ENCODE assay signal across 11 cellular contexts in genomic region chr1:157978547-157979403, GRCh38. TPM values are rescaled to one million over a fixed set of nuclear protein-coding genes. Genes with fewer than 3 reads are reported as not detected.
DNase-seq lines count a peak whose midpoint lies in the region; ATAC-seq and TF ChIP-seq lines count a peak whose summit lies in the region.
"Had no signal": no experiment of that assay in that cellular context is flagged by ENCODE, and none has a peak within 500 bp of the region (broad histone marks: within the 10 kb centered on the region; RNA-seq: fewer than 3 reads in every experiment).

No MANE protein-coding gene starts in this region.

- H3K9me2 ChIP-seq in GM23248 (ENCODE audit: insufficient read depth): no peaks in the 10 kb centered on the region

- H3K27me3 ChIP-seq in GM23248 (replicated peaks; ENCODE audit: insufficient read depth) (no peaks in the 10 kb centered on the region), brain microvascular endothelial cell (replicated peaks) (no peaks in the 10 kb centered on the region), adrenal gland (peaks cover 4% of the 10 kb centered on the region)

- H3K9me3 ChIP-seq in GM23248 (ENCODE audit: low read depth) (no peaks in the 10 kb centered on the region), adrenal gland (replicated peaks in 1 of 3) (no peaks in the 10 kb centered on the region)

- H3K4me1 Mint-ChIP-seq in effector memory CD8-positive, alpha-beta T cell (ENCODE audit: low read depth in 2 of 2): no peaks in the 10 kb centered on the region

- no peak overlapping the region for H3K4me2 ChIP-seq in GM23248 (ENCODE audit: unreplicated experiment)

- H4K20me1 ChIP-seq in GM23248 (ENCODE audit: insufficient read depth): no peaks in the 10 kb centered on the region

- H3K36me3 Mint-ChIP-seq in effector memory CD8-positive, alpha-beta T cell (ENCODE audit: insufficient read depth): no peaks in the 10 kb centered on the region

- 21 to 26% methylated on average over 37 to 38 of the region's 38 CpGs for WGBS in GM23248 (ENCODE audit: low coverage in 1 of 2, low lambda C conversion rate in 2 of 2, missing lambda C conversion rate in 2 of 2), 2 experiments
- 41 to 57% (median 50%) methylated on average over 11 to 38 of the region's 38 CpGs for WGBS in adrenal gland, 4 donors

- DNase-seq in GM23248 (no peak), brain microvascular endothelial cell (no peak), left ventricle myocardium superior (peak; percentile 35), sciatic nerve (ENCODE audit: low spot score) (no peak), activated gamma-delta T cell (lab: John Stamatoyannopoulos, UW) (no peak), adrenal gland (no peak)
- DNase-seq in effector memory CD8-positive, alpha-beta T cell: no peak
- DNase-seq: activated T-cell treated with anti-CD3 and anti-CD28 coated beads, Interleukin-2, amount 50 U/mL, for 48 hours; head of caudate nucleus had no signal

- no peak overlapping the region for H3K4me3 Mint-ChIP-seq in effector memory CD8-positive, alpha-beta T cell

- H3K4me3 ChIP-seq in GM23248: no peak overlapping the region
- peak overlapping the region; percentile 34 for H3K4me3 ChIP-seq in brain microvascular endothelial cell (ENCODE audit: low read depth, low read length)
- no peak overlapping the region for H3K4me3 ChIP-seq in adrenal gland

- H3K36me3 ChIP-seq in GM23248 (ENCODE audit: low read depth) (no peaks in the 10 kb centered on the region), brain microvascular endothelial cell (replicated peaks) (no peaks in the 10 kb centered on the region), adrenal gland (replicated peaks in 1 of 2) (no peaks in the 10 kb centered on the region)

- peak overlapping the region; percentile 47; the same call in 1 of the 2 replicates for H2AFZ ChIP-seq in GM23248

- intact Hi-C loops in left ventricle myocardium superior (cut with micrococcal nuclease): no loop called here
- intact Hi-C loops in sciatic nerve (cut with DNase I): no loop called here
- intact Hi-C loops in adrenal gland (cut with DNase I): no loop called here

- TF ChIP-seq POLR2A in adrenal gland (IDR thresholded peaks at IDR 0.05): no peak

- ATAC-seq in left ventricle myocardium superior: peak; percentile 74
- ATAC-seq in sciatic nerve: peak; percentile 61
- ATAC-seq in effector memory CD8-positive, alpha-beta T cell (replicated peaks): no peak
- ATAC-seq in HG03045 (IDR thresholded peaks at IDR 0.05; ENCODE audit: unreplicated experiment): no peak

- no peaks in the 10 kb centered on the region for H3K9me3 Mint-ChIP-seq in effector memory CD8-positive, alpha-beta T cell

- in situ Hi-C loops in GM23248 (cut with MboI): no loop called here
- in situ Hi-C loops in brain microvascular endothelial cell (cut with HindIII; ENCODE audit: low pct_ligation_motif_present, low sequenced_read_pairs): no loop called here

- H3K27ac Mint-ChIP-seq in effector memory CD8-positive, alpha-beta T cell: no peak overlapping the region

- TF ChIP-seq CTCF in brain microvascular endothelial cell (IDR thresholded peaks at IDR 0.05; ENCODE audit: low read depth, low read length, missing control alignments) (peak; percentile 41), adrenal gland (IDR thresholded peaks at IDR 0.05) (no peak)

- no peak overlapping the region for H3K27ac ChIP-seq in GM23248
- no peak overlapping the region for H3K27ac ChIP-seq in brain microvascular endothelial cell
- H3K27ac ChIP-seq in adrenal gland: no peak overlapping the region
- H3K27ac ChIP-seq: VCaP had no signal

- no peak overlapping the region for H3K9ac ChIP-seq in GM23248

- H3K4me1 ChIP-seq in GM23248 (ENCODE audit: insufficient read depth) (no peaks in the 10 kb centered on the region), adrenal gland (replicated peaks in 1 of 2) (no peaks in the 10 kb centered on the region)

- H3F3A ChIP-seq in GM23248 (ENCODE audit: insufficient read depth): no peaks in the 10 kb centered on the region

- peaks cover 29 to 46% of the 10 kb centered on the region in 2 donors for H3K27me3 Mint-ChIP-seq in effector memory CD8-positive, alpha-beta T cell

- H3K79me2 ChIP-seq in GM23248 (ENCODE audit: insufficient read depth): no peaks in the 10 kb centered on the region

RNA-seq across cellular contexts. Expression of gene KIRREL1, which starts 14.7 kb away (rescaled TPM):
- total RNA-seq in GM23248 (2014; rRNA removed; shearing (Covaris generic)): 108 and 110 TPM in 2 replicates
- 33.3 and 33.7 TPM in 2 replicates for polyA plus RNA-seq in GM23248 (2016; fragmentation: Nextera tagmentation; extraction: Ambion mirVana)
- 10.0 TPM for total RNA-seq in left ventricle myocardium superior
- 67.8 TPM for total RNA-seq in sciatic nerve
- 10 to 100 TPM; 23.6 to 57.2 (median 50.4) TPM for total RNA-seq in adrenal gland
- polyA plus RNA-seq in adrenal gland: 10 to 100 TPM; 10.1 to 13.9 (median 11.2) TPM

Comparison
In these comparisons a context has a peak if more than half of its experiments do, and no peak if none do; other contexts are left out.
1. ATAC-seq: peak in left ventricle myocardium superior (single experiment) and sciatic nerve (single experiment); none in effector memory CD8-positive, alpha-beta T cell (single experiment) and HG03045 (single experiment).